13 cellular contexts compared by ENCODE assay signal in genomic region chr15:62844564-62845235, GRCh38.
"Had no signal": no experiment of that assay in that cellular context is flagged by ENCODE, and none has a peak within 500 bp of the region (broad histone marks: within the 10 kb centered on the region; RNA-seq: fewer than 3 reads in every experiment).

No MANE protein-coding gene starts in this region.

- H3K4me1 ChIP-seq: parathyroid adenoma had no signal

- H2AFZ ChIP-seq: parathyroid adenoma had no signal

- H3K27ac ChIP-seq: parathyroid adenoma, transverse colon had no signal

- H3K36me3 Mint-ChIP-seq: activated CD8-positive, alpha-beta memory T cell treated with anti-CD3 and anti-CD28 coated beads, Interleukin-2, amount 10 ng/mL, durations not matched to agents 7 days and 5 days; activated naive CD4-positive, alpha-beta T cell treated with anti-CD3 and anti-CD28 coated beads, Interleukin-2, amount 50 U/mL, for 72 hours; stimulated activated naive B cell treated with anti-CD40 and anti-IgM and Interleukin-4, amounts not matched to agents 10 μg/mL and 1 μg/mL and 100 μg/mL, for 72 hours had no signal

- DNase-seq: activated CD4-positive, alpha-beta T cell treated with anti-CD3 and anti-CD28 coated beads for 1 hour; activated CD4-positive, alpha-beta T cell treated with anti-CD3 and anti-CD28 coated beads, Interleukin-2, amount 50 U/mL, for 48 hours; activated CD8-positive, alpha-beta memory T cell treated with anti-CD3 and anti-CD28 coated beads, Interleukin-2, amount 10 ng/mL, durations not matched to agents 7 days and 5 days; activated effector memory CD4-positive, alpha-beta T cell treated with anti-CD3 and anti-CD28 coated beads, Interleukin-2, amount 50 U/mL, for 16 hours; activated T-cell treated with anti-CD3 and anti-CD28 coated beads, Interleukin-2, amount 50 U/mL, for 4 hours; amniotic stem cell; retina; stimulated activated naive B cell treated with anti-CD40 and anti-IgM and Interleukin-4, amounts not matched to agents 10 μg/mL and 1 μg/mL and 100 μg/mL, for 72 hours; substantia nigra; transverse colon had no signal

- H3K27me3 ChIP-seq: transverse colon had no signal

- H3K79me2 ChIP-seq: parathyroid adenoma had no signal

- H3K4me3 Mint-ChIP-seq: activated CD8-positive, alpha-beta memory T cell treated with anti-CD3 and anti-CD28 coated beads, Interleukin-2, amount 10 ng/mL, durations not matched to agents 7 days and 5 days; activated T-cell treated with anti-CD3 and anti-CD28 coated beads, Interleukin-2, amount 50 U/mL, for 4 hours; stimulated activated naive B cell treated with anti-CD40 and anti-IgM and Interleukin-4, amounts not matched to agents 10 μg/mL and 1 μg/mL and 100 μg/mL, for 72 hours had no signal

- H3K4me3 ChIP-seq: transverse colon had no signal

- H3K27ac Mint-ChIP-seq: activated CD8-positive, alpha-beta memory T cell treated with anti-CD3 and anti-CD28 coated beads, Interleukin-2, amount 10 ng/mL, durations not matched to agents 7 days and 5 days; activated naive CD4-positive, alpha-beta T cell treated with anti-CD3 and anti-CD28 coated beads, Interleukin-2, amount 50 U/mL, for 72 hours; stimulated activated naive B cell treated with anti-CD40 and anti-IgM and Interleukin-4, amounts not matched to agents 10 μg/mL and 1 μg/mL and 100 μg/mL, for 72 hours had no signal

- H3K9ac ChIP-seq: parathyroid adenoma had no signal

- FAIRE-seq: frontal cortex had no signal

- H3K9me3 ChIP-seq: transverse colon had no signal

- H3K9me3 Mint-ChIP-seq: activated naive CD4-positive, alpha-beta T cell treated with anti-CD3 and anti-CD28 coated beads, Interleukin-2, amount 50 U/mL, for 72 hours; activated T-cell treated with anti-CD3 and anti-CD28 coated beads, Interleukin-2, amount 50 U/mL, for 4 hours had no signal

- H3K4me1 Mint-ChIP-seq: activated CD8-positive, alpha-beta memory T cell treated with anti-CD3 and anti-CD28 coated beads, Interleukin-2, amount 10 ng/mL, durations not matched to agents 7 days and 5 days; stimulated activated naive B cell treated with anti-CD40 and anti-IgM and Interleukin-4, amounts not matched to agents 10 μg/mL and 1 μg/mL and 100 μg/mL, for 72 hours had no signal
